Comparison of ENCODE assay signal across 17 cellular contexts in genomic region chr2:108222261-108222660, GRCh38. TPM values are rescaled to one million over a fixed set of nuclear protein-coding genes. Genes with fewer than 3 reads are reported as not detected.
DNase-seq lines count a peak whose midpoint lies in the region; ATAC-seq and TF ChIP-seq lines count a peak whose summit lies in the region.
"Had no signal": no experiment of that assay in that cellular context is flagged by ENCODE, and none has a peak within 500 bp of the region (broad histone marks: within the 10 kb centered on the region; RNA-seq: fewer than 3 reads in every experiment).

No MANE protein-coding gene starts in this region.

- ATAC-seq in upper lobe of right lung, result no peak
- no peak for ATAC-seq in GM19467 (IDR thresholded peaks at IDR 0.05; ENCODE audit: unreplicated experiment)
- ATAC-seq: A549; CD8-positive, alpha-beta T cell had no signal

- H3K4me1 ChIP-seq in upper lobe of right lung, result no peaks in the 10 kb centered on the region
- H3K4me1 ChIP-seq: A549, BE2C, Caco-2 had no signal

- H3K36me3 ChIP-seq in upper lobe of right lung, result no peaks in the 10 kb centered on the region
- H3K36me3 ChIP-seq: BE2C, BLaER1 had no signal

- no peak overlapping the region for H3K4me3 ChIP-seq in upper lobe of right lung
- H3K4me3 ChIP-seq: A549, BLaER1 had no signal

- TF ChIP-seq CTCF in C4-2B (conservative IDR thresholded peaks at IDR 0.05) (no peak), VCaP (conservative IDR thresholded peaks at IDR 0.05) (no peak), upper lobe of right lung (IDR thresholded peaks at IDR 0.05) (no peak)

- DNase-seq in upper lobe of right lung, result peak; percentile 21
- DNase-seq in Kasumi-1 (lab: John Stamatoyannopoulos, UW), result no peak
- DNase-seq: BE2C; C1 segment of cervical spinal cord; Caco-2; Calu3; CD4-positive, alpha-beta T cell; CD8-positive, alpha-beta T cell; DMS79 treated with DMSO at 0.1 percent for 48 hours; GF-D8 had no signal

- peak overlapping the region; percentile 29; the same call in 1 of the 2 replicates for H3K27ac ChIP-seq in C4-2B
- peak overlapping the region; percentile 79 for H3K27ac ChIP-seq in VCaP
- no peak overlapping the region for H3K27ac ChIP-seq in upper lobe of right lung
- H3K27ac ChIP-seq: 22Rv1, A549, BLaER1 had no signal

- H3K9me3 ChIP-seq in upper lobe of right lung, result peaks cover 6% of the 10 kb centered on the region
- H3K9me3 ChIP-seq: A549, BE2C had no signal

- intact Hi-C loops in upper lobe of right lung (cut with DNase I), result no loop called here

- no peaks in the 10 kb centered on the region for H3K27me3 ChIP-seq in upper lobe of right lung
- H3K27me3 ChIP-seq: BE2C, BLaER1 had no signal

RNA-seq across cellular contexts. Expression of gene SULT1C3, which starts 17.5 kb away (rescaled TPM):
- not detected for total RNA-seq in upper lobe of right lung
- total RNA-seq: A172; Caco-2; Calu3; CD4-positive, alpha-beta T cell; CD8-positive, alpha-beta T cell had no signal
